In genomic region chr15:77026501-77027110, GRCh38 we compare ENCODE assay signal across 14 cellular contexts. TPM values are rescaled to one million over a fixed set of nuclear protein-coding genes. Genes with fewer than 3 reads are reported as not detected.
DNase-seq lines count a peak whose midpoint lies in the region; ATAC-seq, FAIRE-seq and TF ChIP-seq lines count a peak whose summit lies in the region.
"Had no signal": no experiment of that assay in that cellular context is flagged by ENCODE, and none has a peak within 500 bp of the region (broad histone marks: within the 10 kb centered on the region; RNA-seq: fewer than 3 reads in every experiment).

No MANE protein-coding gene starts in this region.

- no peak overlapping the region for H3K4ac ChIP-seq in trophoblast cell (ENCODE audit: low read depth, low read length)

- H3K27me3 Mint-ChIP-seq in activated CD4-positive, alpha-beta memory T cell treated with anti-CD3 and anti-CD28 coated beads, Interleukin-2, amount 10 ng/mL, durations not matched to agents 7 days and 5 days = no peaks in the 10 kb centered on the region
- H3K27me3 Mint-ChIP-seq in endodermal cell (ENCODE audit: insufficient read depth) = peaks cover 27% of the 10 kb centered on the region

- CTCF ChIA-PET in activated CD4-positive, alpha-beta memory T cell treated with anti-CD3 and anti-CD28 coated beads, Interleukin-2, amount 10 ng/mL, durations not matched to agents 7 days and 5 days (lab: Charles Lee) = interaction anchor here (3.7 kb wide), 1 partner anchor 54 kb away, joined by 33 read pairs; no protein-coding TSS in a partner anchor

- H2BK12ac ChIP-seq in trophoblast cell (ENCODE audit: low read length) = no peak overlapping the region

- H3K4me1 ChIP-seq in endodermal cell (ENCODE audit: control insufficient read depth, insufficient read depth, low read length) (no peaks in the 10 kb centered on the region), trophoblast cell (ENCODE audit: control insufficient read depth in 1 of 2, insufficient read depth in 2 of 2, low read length in 2 of 2) (peaks cover 10% of the 10 kb centered on the region in 2 experiments)

- no peak overlapping the region for H3K4me3 ChIP-seq in endodermal cell (ENCODE audit: low read length)
- peak overlapping the region; percentile 38 for H3K4me3 ChIP-seq in trophoblast cell (ENCODE audit: low read depth, low read length)

- no peak overlapping the region for H4K8ac ChIP-seq in trophoblast cell (ENCODE audit: low read depth, low read length)

- H3K4me3 Mint-ChIP-seq in activated CD4-positive, alpha-beta memory T cell treated with anti-CD3 and anti-CD28 coated beads, Interleukin-2, amount 10 ng/mL, durations not matched to agents 7 days and 5 days = no peak overlapping the region
- H3K4me3 Mint-ChIP-seq in endodermal cell = no peak overlapping the region

- H3K27ac Mint-ChIP-seq in activated CD4-positive, alpha-beta memory T cell treated with anti-CD3 and anti-CD28 coated beads, Interleukin-2, amount 10 ng/mL, durations not matched to agents 7 days and 5 days = peak overlapping the region; percentile 66
- H3K27ac Mint-ChIP-seq in endodermal cell = no peak overlapping the region

- ATAC-seq in esophagus mucosa (no peak), HG02870 (IDR thresholded peaks at IDR 0.05; ENCODE audit: unreplicated experiment) (no peak)
- ATAC-seq: activated CD4-positive, CD25-positive, alpha-beta regulatory T cell treated with anti-CD3 and anti-CD28 coated beads, Interleukin-2, amount 50 U/mL, for 24 hours had no signal

- H2BK120ac ChIP-seq in trophoblast cell (ENCODE audit: insufficient read depth, low read length, poor library complexity) = no peak overlapping the region

- no peak overlapping the region for H3K23ac ChIP-seq in trophoblast cell (ENCODE audit: low read length)

- H2BK5ac ChIP-seq in trophoblast cell (ENCODE audit: low read depth, low read length, poor library complexity) = no peak overlapping the region

- no peak overlapping the region for H3K9ac ChIP-seq in endodermal cell (ENCODE audit: extremely low read depth, low read length, poor library complexity, severe bottlenecking)
- no peak overlapping the region for H3K9ac ChIP-seq in trophoblast cell (ENCODE audit: low read length)

- H4K12ac ChIP-seq in trophoblast cell (ENCODE audit: low read depth, low read length) = no peak overlapping the region

- H3K4me2 ChIP-seq in trophoblast cell (ENCODE audit: low read length) = no peak overlapping the region

- H2AFZ ChIP-seq in trophoblast cell (ENCODE audit: insufficient read depth, low read length, poor library complexity) = no peak overlapping the region

- H4K91ac ChIP-seq in trophoblast cell (ENCODE audit: low read depth, low read length) = no peak overlapping the region

- no peak overlapping the region for H3K27ac ChIP-seq in endodermal cell (ENCODE audit: low read depth, low read length)
- H3K27ac ChIP-seq in trophoblast cell (ENCODE audit: low read depth, low read length) = no peak overlapping the region

- peaks cover 37% of the 10 kb centered on the region for H3K4me1 Mint-ChIP-seq in activated CD4-positive, alpha-beta memory T cell treated with anti-CD3 and anti-CD28 coated beads, Interleukin-2, amount 10 ng/mL, durations not matched to agents 7 days and 5 days
- no peaks in the 10 kb centered on the region for H3K4me1 Mint-ChIP-seq in endodermal cell

- H3K79me2 ChIP-seq in trophoblast cell (ENCODE audit: control insufficient read depth, insufficient read depth, low read length, poor library complexity) = no peaks in the 10 kb centered on the region

- peaks cover 82% of the 10 kb centered on the region for H3K36me3 Mint-ChIP-seq in activated CD4-positive, alpha-beta memory T cell treated with anti-CD3 and anti-CD28 coated beads, Interleukin-2, amount 10 ng/mL, durations not matched to agents 7 days and 5 days (ENCODE audit: low read depth)
- H3K36me3 Mint-ChIP-seq in endodermal cell (ENCODE audit: low read depth) = no peaks in the 10 kb centered on the region

- no peak for TF ChIP-seq POLR2A in GM12892 (IDR thresholded peaks at IDR 0.05; ENCODE audit: low read depth, low read length)

- no peak for FAIRE-seq in GM12892 (lab: Jason Lieb, UNC)

- H3K27me3 ChIP-seq in endodermal cell (ENCODE audit: control insufficient read depth, insufficient read depth, low read length, poor library complexity, severe bottlenecking) (no peaks in the 10 kb centered on the region), trophoblast cell (ENCODE audit: insufficient read depth, low read length) (no peaks in the 10 kb centered on the region)

- peak; percentile 7 for DNase-seq in GM12892 (ENCODE audit: insufficient read length)
- peak; percentile 9 for DNase-seq in activated CD4-positive, alpha-beta memory T cell treated with anti-CD3 and anti-CD28 coated beads, Interleukin-2, amount 10 ng/mL, durations not matched to agents 7 days and 5 days
- peak; percentile 50 for DNase-seq in endodermal cell
- no peak for DNase-seq in trophoblast cell
- DNase-seq in midbrain (lab: John Stamatoyannopoulos, UW) = no peak
- DNase-seq in GOT3 (lab: John Stamatoyannopoulos, UW) = no peak
- DNase-seq: amniotic stem cell, NCI-H1048, NCI-H510A treated with DMSO at 0.1 percent for 48 hours had no signal

- H3K9me3 Mint-ChIP-seq in activated CD4-positive, alpha-beta memory T cell treated with anti-CD3 and anti-CD28 coated beads, Interleukin-2, amount 10 ng/mL, durations not matched to agents 7 days and 5 days = no peaks in the 10 kb centered on the region
- H3K9me3 Mint-ChIP-seq in endodermal cell = no peaks in the 10 kb centered on the region

- H3K14ac ChIP-seq in trophoblast cell (ENCODE audit: low read length) = no peak overlapping the region

- no peaks in the 10 kb centered on the region for H3K79me1 ChIP-seq in trophoblast cell (ENCODE audit: low read length)

- no peak overlapping the region for H2AK5ac ChIP-seq in trophoblast cell (ENCODE audit: low read length)

- H3K9me3 ChIP-seq in endodermal cell (ENCODE audit: control insufficient read depth, low read length) (no peaks in the 10 kb centered on the region), trophoblast cell (ENCODE audit: insufficient read depth, low read depth, low read length) (no peaks in the 10 kb centered on the region)

- TF ChIP-seq CTCF in endodermal cell (conservative IDR thresholded peaks at IDR 0.05) = no peak

- H3K36me3 ChIP-seq in endodermal cell (ENCODE audit: control insufficient read depth, insufficient read depth, low read length) = no peaks in the 10 kb centered on the region
- H3K36me3 ChIP-seq in trophoblast cell (ENCODE audit: control insufficient read depth in 1 of 2, insufficient read depth in 2 of 2, low read length in 2 of 2) = no peaks in the 10 kb centered on the region

- 90 to 95% methylated on average over 4 to 12 of the region's 12 CpGs for WGBS in endodermal cell (ENCODE audit: insufficient coverage in 1 of 2, insufficient read length in 1 of 2), 2 experiments
- WGBS in trophoblast cell (ENCODE audit: extremely low coverage, insufficient coverage, insufficient read length) = no CpG with 5 or more reads among the region's 12 CpGs

- POLR2A ChIA-PET in activated CD4-positive, alpha-beta memory T cell treated with anti-CD3 and anti-CD28 coated beads, Interleukin-2, amount 10 ng/mL, durations not matched to agents 7 days and 5 days (lab: Charles Lee) = interaction anchor here (1.4 kb wide), 1 partner anchor 10 kb away, joined by 3 read pairs; no protein-coding TSS in a partner anchor

- no peak overlapping the region for H3K18ac ChIP-seq in trophoblast cell (ENCODE audit: low read length)

RNA-seq across cellular contexts. Expression of gene PSTPIP1, which starts 31.7 kb away (rescaled TPM):
- polyA plus RNA-seq in GM12892 (2012; ENCODE audit: missing spikeins) = 6.4 TPM
- total RNA-seq in activated CD4-positive, alpha-beta memory T cell treated with anti-CD3 and anti-CD28 coated beads, Interleukin-2, amount 10 ng/mL, durations not matched to agents 7 days and 5 days = 100 to 1,000 TPM; 181 to 187 TPM
- 1 to 10 TPM in 1 of 2 donors, under 1 TPM in 1; 0.29 to 1.5 TPM for total RNA-seq in endodermal cell
- polyA plus RNA-seq in endodermal cell (2013, experiment 1 of 2) = 0.82 TPM
- 0.58 TPM for polyA plus RNA-seq in endodermal cell (2013, experiment 2 of 2)
- 0.04 TPM in 1 of 2 replicates, not detected in the other for polyA plus RNA-seq in trophoblast cell (2013)
- 1.3 TPM for total RNA-seq in esophagus mucosa
- total RNA-seq: HT1080, temporal lobe had no signal

RNA-seq across cellular contexts. Expression of gene TSPAN3, which starts 44.3 kb away (rescaled TPM):
- polyA plus RNA-seq in GM12892 (2012; ENCODE audit: missing spikeins) = 42.1 TPM
- total RNA-seq in activated CD4-positive, alpha-beta memory T cell treated with anti-CD3 and anti-CD28 coated beads, Interleukin-2, amount 10 ng/mL, durations not matched to agents 7 days and 5 days = 10 to 100 TPM; 12.4 to 13.9 TPM
- total RNA-seq in endodermal cell (100 to 1,000 TPM; 188 to 211 TPM), esophagus mucosa (60.8 TPM)
- 230 TPM for polyA plus RNA-seq in endodermal cell (2013, experiment 1 of 2)
- polyA plus RNA-seq in endodermal cell (2013, experiment 2 of 2) = 213 TPM
- polyA plus RNA-seq in trophoblast cell (2013) = 93.4 and 95.8 TPM in 2 replicates

Comparison
In these comparisons a context has a peak if more than half of its experiments do, and no peak if none do; other contexts are left out.
1. DNase-seq: peak in GM12892 (single experiment), activated CD4-positive, alpha-beta memory T cell treated with anti-CD3 and anti-CD28 coated beads, Interleukin-2, amount 10 ng/mL, durations not matched to agents 7 days and 5 days (single experiment) and endodermal cell (single experiment); none in trophoblast cell (0 of 2), midbrain (single experiment) and GOT3 (single experiment).
2. RNA of gene PSTPIP1, which starts 31.7 kb away (total RNA-seq): 181 to 187 TPM in activated CD4-positive, alpha-beta memory T cell treated with anti-CD3 and anti-CD28 coated beads, Interleukin-2, amount 10 ng/mL, durations not matched to agents 7 days and 5 days; 0.29 to 1.5 TPM in endodermal cell and 1.3 TPM in esophagus mucosa (single experiment); every median in the first group is over 10 times any median in the second.